ENCODE assay signal across 1 cellular context in the genomic region with DNA sequence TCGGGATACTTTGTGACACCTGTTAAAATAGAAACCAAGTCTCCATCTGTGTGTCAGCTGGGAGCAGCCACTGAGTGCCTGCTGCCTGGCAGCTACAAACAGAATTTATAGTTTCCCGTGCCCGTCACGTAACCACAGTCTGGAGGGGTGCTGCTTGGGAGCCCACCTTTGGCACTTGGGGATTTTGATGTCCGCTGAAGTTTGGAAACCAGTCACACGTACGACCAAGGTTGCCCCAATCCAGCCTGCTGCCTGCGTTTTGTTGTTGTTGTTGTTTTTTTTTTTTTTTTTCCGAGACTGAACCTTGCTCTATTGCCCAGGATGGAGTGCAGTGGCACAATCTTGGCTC.
TF ChIP-seq lines count a peak whose summit lies in the region.

No MANE protein-coding gene starts in this region.

TF ChIP-seq in GM12878, 131 proteins besides CTCF, POLR2A, EP300 and RAD21 (continued from another document):
- no peak for TF ChIP-seq PRDM15 (CRISPR knock-in tag; IDR thresholded peaks at IDR 0.05)
- TF ChIP-seq, protein P1, sequence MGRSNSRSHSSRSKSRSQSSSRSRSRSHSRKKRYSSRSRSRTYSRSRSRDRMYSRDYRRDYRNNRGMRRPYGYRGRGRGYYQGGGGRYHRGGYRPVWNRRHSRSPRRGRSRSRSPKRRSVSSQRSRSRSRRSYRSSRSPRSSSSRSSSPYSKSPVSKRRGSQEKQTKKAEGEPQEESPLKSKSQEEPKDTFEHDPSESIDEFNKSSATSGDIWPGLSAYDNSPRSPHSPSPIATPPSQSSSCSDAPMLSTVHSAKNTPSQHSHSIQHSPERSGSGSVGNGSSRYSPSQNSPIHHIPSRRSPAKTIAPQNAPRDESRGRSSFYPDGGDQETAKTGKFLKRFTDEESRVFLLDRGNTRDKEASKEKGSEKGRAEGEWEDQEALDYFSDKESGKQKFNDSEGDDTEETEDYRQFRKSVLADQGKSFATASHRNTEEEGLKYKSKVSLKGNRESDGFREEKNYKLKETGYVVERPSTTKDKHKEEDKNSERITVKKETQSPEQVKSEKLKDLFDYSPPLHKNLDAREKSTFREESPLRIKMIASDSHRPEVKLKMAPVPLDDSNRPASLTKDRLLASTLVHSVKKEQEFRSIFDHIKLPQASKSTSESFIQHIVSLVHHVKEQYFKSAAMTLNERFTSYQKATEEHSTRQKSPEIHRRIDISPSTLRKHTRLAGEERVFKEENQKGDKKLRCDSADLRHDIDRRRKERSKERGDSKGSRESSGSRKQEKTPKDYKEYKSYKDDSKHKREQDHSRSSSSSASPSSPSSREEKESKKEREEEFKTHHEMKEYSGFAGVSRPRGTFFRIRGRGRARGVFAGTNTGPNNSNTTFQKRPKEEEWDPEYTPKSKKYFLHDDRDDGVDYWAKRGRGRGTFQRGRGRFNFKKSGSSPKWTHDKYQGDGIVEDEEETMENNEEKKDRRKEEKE (IDR thresholded peaks at IDR 0.05), result no peak
- no peak for TF ChIP-seq NR2C2 (IDR thresholded peaks at IDR 0.05; ENCODE audit: borderline replicate concordance, control insufficient read depth, insufficient read length, low read depth)
- TF ChIP-seq ZSCAN29 (IDR thresholded peaks at IDR 0.05), result no peak
- TF ChIP-seq CHD2 (IDR thresholded peaks at IDR 0.05; ENCODE audit: borderline replicate concordance, low read depth, low read length), result no peak
- no peak for TF ChIP-seq KAT2A (conservative IDR thresholded peaks at IDR 0.05; ENCODE audit: control insufficient read depth, low read depth, low read length)
- no peak for TF ChIP-seq BRCA1 (IDR thresholded peaks at IDR 0.05; ENCODE audit: low read depth, low read length)
- TF ChIP-seq, protein P2, sequence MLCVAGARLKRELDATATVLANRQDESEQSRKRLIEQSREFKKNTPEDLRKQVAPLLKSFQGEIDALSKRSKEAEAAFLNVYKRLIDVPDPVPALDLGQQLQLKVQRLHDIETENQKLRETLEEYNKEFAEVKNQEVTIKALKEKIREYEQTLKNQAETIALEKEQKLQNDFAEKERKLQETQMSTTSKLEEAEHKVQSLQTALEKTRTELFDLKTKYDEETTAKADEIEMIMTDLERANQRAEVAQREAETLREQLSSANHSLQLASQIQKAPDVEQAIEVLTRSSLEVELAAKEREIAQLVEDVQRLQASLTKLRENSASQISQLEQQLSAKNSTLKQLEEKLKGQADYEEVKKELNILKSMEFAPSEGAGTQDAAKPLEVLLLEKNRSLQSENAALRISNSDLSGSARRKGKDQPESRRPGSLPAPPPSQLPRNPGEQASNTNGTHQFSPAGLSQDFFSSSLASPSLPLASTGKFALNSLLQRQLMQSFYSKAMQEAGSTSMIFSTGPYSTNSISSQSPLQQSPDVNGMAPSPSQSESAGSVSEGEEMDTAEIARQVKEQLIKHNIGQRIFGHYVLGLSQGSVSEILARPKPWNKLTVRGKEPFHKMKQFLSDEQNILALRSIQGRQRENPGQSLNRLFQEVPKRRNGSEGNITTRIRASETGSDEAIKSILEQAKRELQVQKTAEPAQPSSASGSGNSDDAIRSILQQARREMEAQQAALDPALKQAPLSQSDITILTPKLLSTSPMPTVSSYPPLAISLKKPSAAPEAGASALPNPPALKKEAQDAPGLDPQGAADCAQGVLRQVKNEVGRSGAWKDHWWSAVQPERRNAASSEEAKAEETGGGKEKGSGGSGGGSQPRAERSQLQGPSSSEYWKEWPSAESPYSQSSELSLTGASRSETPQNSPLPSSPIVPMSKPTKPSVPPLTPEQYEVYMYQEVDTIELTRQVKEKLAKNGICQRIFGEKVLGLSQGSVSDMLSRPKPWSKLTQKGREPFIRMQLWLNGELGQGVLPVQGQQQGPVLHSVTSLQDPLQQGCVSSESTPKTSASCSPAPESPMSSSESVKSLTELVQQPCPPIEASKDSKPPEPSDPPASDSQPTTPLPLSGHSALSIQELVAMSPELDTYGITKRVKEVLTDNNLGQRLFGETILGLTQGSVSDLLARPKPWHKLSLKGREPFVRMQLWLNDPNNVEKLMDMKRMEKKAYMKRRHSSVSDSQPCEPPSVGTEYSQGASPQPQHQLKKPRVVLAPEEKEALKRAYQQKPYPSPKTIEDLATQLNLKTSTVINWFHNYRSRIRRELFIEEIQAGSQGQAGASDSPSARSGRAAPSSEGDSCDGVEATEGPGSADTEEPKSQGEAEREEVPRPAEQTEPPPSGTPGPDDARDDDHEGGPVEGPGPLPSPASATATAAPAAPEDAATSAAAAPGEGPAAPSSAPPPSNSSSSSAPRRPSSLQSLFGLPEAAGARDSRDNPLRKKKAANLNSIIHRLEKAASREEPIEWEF (IDR thresholded peaks at IDR 0.05; ENCODE audit: insufficient replicate concordance, low read depth, low read length), result no peak
- TF ChIP-seq NKRF (conservative IDR thresholded peaks at IDR 0.05), result peak; percentile 9; the same call in 1 of the 2 replicates
- no peak for TF ChIP-seq POLR2AphosphoS5 (IDR thresholded peaks at IDR 0.05; ENCODE audit: low read length)
- TF ChIP-seq HDGF (IDR thresholded peaks at IDR 0.05), result 0 out of 2 replicates have a peak, but pooled peaks have one; percentile 16
- no peak for TF ChIP-seq MYC (IDR thresholded peaks at IDR 0.05; ENCODE audit: insufficient read depth, insufficient read length, insufficient replicate concordance, low read length, severe bottlenecking)
- TF ChIP-seq MEF2B (IDR thresholded peaks at IDR 0.05; ENCODE audit: partially characterized antibody, poor library complexity, severe bottlenecking), result no peak
- no peak for TF ChIP-seq EED (IDR thresholded peaks at IDR 0.05; ENCODE audit: low read depth)
